In genomic region chr1:36295390-36295789, GRCh38 we compare ENCODE assay signal across 28 cellular contexts. TPM values are rescaled to one million over a fixed set of nuclear protein-coding genes. Genes with fewer than 3 reads are reported as not detected.
A peak's percentile ranks its signal among the peaks of the same experiment; 100 is the strongest.
DNase-seq lines count a peak whose midpoint lies in the region; ATAC-seq and TF ChIP-seq lines count a peak whose summit lies in the region.
"Had no signal": no experiment of that assay in that cellular context is flagged by ENCODE, and none has a peak within 500 bp of the region (broad histone marks: within the 10 kb centered on the region; RNA-seq: fewer than 3 reads in every experiment).

No MANE protein-coding gene starts in this region.

- POLR2A ChIA-PET in CD4-positive, alpha-beta memory T cell (lab: Charles Lee; ENCODE audit: partially characterized antibody), result no interaction called here
- POLR2A ChIA-PET in activated CD8-positive, alpha-beta T cell treated with anti-CD3 and anti-CD28 coated beads, Interleukin-2, amount 10 ng/mL, durations not matched to agents 7 days and 5 days (lab: Charles Lee), result no interaction called here
- POLR2A ChIA-PET in naive thymus-derived CD4-positive, alpha-beta T cell (lab: Charles Lee), result interaction anchor here (0.6 kb wide), 1 partner anchor 355 kb away, joined by 5 read pairs; no protein-coding TSS in a partner anchor

- no peak overlapping the region for H3K4me3 Mint-ChIP-seq in activated CD4-positive, alpha-beta T cell treated with anti-CD3 and anti-CD28 coated beads, Interleukin-2, amount 10 ng/mL, durations not matched to agents 24 days and 14 days
- H3K4me3 Mint-ChIP-seq in CD4-positive, alpha-beta memory T cell, result no peak overlapping the region
- no peak overlapping the region for H3K4me3 Mint-ChIP-seq in activated CD8-positive, alpha-beta T cell treated with anti-CD3 and anti-CD28 coated beads, Interleukin-2, amount 10 ng/mL, durations not matched to agents 7 days and 5 days
- no peak overlapping the region for H3K4me3 Mint-ChIP-seq in naive thymus-derived CD4-positive, alpha-beta T cell
- H3K4me3 Mint-ChIP-seq: CD4-positive, alpha-beta T cell; effector memory CD8-positive, alpha-beta T cell; HFFc6; neural crest cell had no signal

- H3K4me1 ChIP-seq in CD4-positive, alpha-beta memory T cell (ENCODE audit: insufficient read depth, low read length), result no peaks in the 10 kb centered on the region
- H3K4me1 ChIP-seq in naive thymus-derived CD4-positive, alpha-beta T cell (ENCODE audit: control insufficient read depth in 2 of 2, insufficient read depth in 2 of 2, low read length in 2 of 2), result no peaks in the 10 kb centered on the region
- H3K4me1 ChIP-seq in tibial artery, result peaks cover 0 to 19% (median 0%) of the 10 kb centered on the region in 4 donors
- H3K4me1 ChIP-seq: parathyroid adenoma had no signal

- no peaks in the 10 kb centered on the region for H3K27me3 ChIP-seq in CD4-positive, alpha-beta memory T cell (ENCODE audit: insufficient read depth, low read length)
- no peaks in the 10 kb centered on the region for H3K27me3 ChIP-seq in naive thymus-derived CD4-positive, alpha-beta T cell (ENCODE audit: control insufficient read depth in 2 of 2, insufficient read depth in 2 of 2, low read length in 2 of 2)
- H3K27me3 ChIP-seq in tibial artery, result no peaks in the 10 kb centered on the region
- H3K27me3 ChIP-seq: esophagus squamous epithelium, tibial nerve had no signal

- H3K9me3 Mint-ChIP-seq in activated CD4-positive, alpha-beta T cell treated with anti-CD3 and anti-CD28 coated beads, Interleukin-2, amount 10 ng/mL, durations not matched to agents 24 days and 14 days, result no peaks in the 10 kb centered on the region
- no peaks in the 10 kb centered on the region for H3K9me3 Mint-ChIP-seq in CD4-positive, alpha-beta memory T cell
- H3K9me3 Mint-ChIP-seq in activated CD8-positive, alpha-beta T cell treated with anti-CD3 and anti-CD28 coated beads, Interleukin-2, amount 10 ng/mL, durations not matched to agents 7 days and 5 days (ENCODE audit: insufficient read depth), result no peaks in the 10 kb centered on the region
- H3K9me3 Mint-ChIP-seq in naive thymus-derived CD4-positive, alpha-beta T cell, result peaks cover 0 to 2% (median 0%) of the 10 kb centered on the region in 11 donors
- H3K9me3 Mint-ChIP-seq: CD4-positive, alpha-beta T cell; effector memory CD8-positive, alpha-beta T cell; HFFc6; neural crest cell had no signal

- H3K36me3 ChIP-seq in CD4-positive, alpha-beta memory T cell (ENCODE audit: insufficient read depth, low read length), result peaks cover 62% of the 10 kb centered on the region
- H3K36me3 ChIP-seq in naive thymus-derived CD4-positive, alpha-beta T cell (ENCODE audit: control insufficient read depth in 2 of 3, insufficient read depth in 3 of 3, low read length in 3 of 3), result peaks cover 21 to 88% (median 22%) of the 10 kb centered on the region in 3 experiments
- peaks cover 66 to 95% (median 78%) of the 10 kb centered on the region in 3 donors for H3K36me3 ChIP-seq in tibial artery

- no peak overlapping the region for H3K27ac ChIP-seq in CD4-positive, alpha-beta memory T cell (ENCODE audit: low read depth, low read length)
- H3K27ac ChIP-seq in naive thymus-derived CD4-positive, alpha-beta T cell (ENCODE audit: low read depth, low read length), result no peak overlapping the region
- no peak overlapping the region for H3K27ac ChIP-seq in tibial artery
- H3K27ac ChIP-seq: esophagus squamous epithelium, parathyroid adenoma, tibial nerve, WERI-Rb-1 had no signal

- no peak overlapping the region for H3K4me3 ChIP-seq in CD4-positive, alpha-beta memory T cell (ENCODE audit: low read length in 2 of 2)
- H3K4me3 ChIP-seq in naive thymus-derived CD4-positive, alpha-beta T cell (ENCODE audit: low read length), result no peak overlapping the region
- H3K4me3 ChIP-seq in tibial artery, result no peak overlapping the region
- H3K4me3 ChIP-seq: esophagus squamous epithelium, tibial nerve had no signal

- H3K27me3 Mint-ChIP-seq in activated CD4-positive, alpha-beta T cell treated with anti-CD3 and anti-CD28 coated beads, Interleukin-2, amount 10 ng/mL, durations not matched to agents 24 days and 14 days, result no peaks in the 10 kb centered on the region
- H3K27me3 Mint-ChIP-seq in CD4-positive, alpha-beta memory T cell, result no peaks in the 10 kb centered on the region
- H3K27me3 Mint-ChIP-seq in activated CD8-positive, alpha-beta T cell treated with anti-CD3 and anti-CD28 coated beads, Interleukin-2, amount 10 ng/mL, durations not matched to agents 7 days and 5 days (ENCODE audit: low read depth), result no peaks in the 10 kb centered on the region
- no peaks in the 10 kb centered on the region for H3K27me3 Mint-ChIP-seq in naive thymus-derived CD4-positive, alpha-beta T cell
- H3K27me3 Mint-ChIP-seq: CD4-positive, alpha-beta T cell; effector memory CD8-positive, alpha-beta T cell had no signal

- H3K9me3 ChIP-seq in CD4-positive, alpha-beta memory T cell (ENCODE audit: control insufficient read depth in 1 of 2, low read length in 2 of 2), result no peaks in the 10 kb centered on the region
- H3K9me3 ChIP-seq in naive thymus-derived CD4-positive, alpha-beta T cell (ENCODE audit: control insufficient read depth in 2 of 3, low read length in 3 of 3), result no peaks in the 10 kb centered on the region
- no peaks in the 10 kb centered on the region for H3K9me3 ChIP-seq in tibial artery
- H3K9me3 ChIP-seq: esophagus squamous epithelium, tibial nerve had no signal

- CTCF ChIA-PET in CD4-positive, alpha-beta memory T cell (lab: Charles Lee; ENCODE audit: partially characterized antibody), result interaction anchor here (0.6 to 3.6 kb wide), 2 partner anchors 10 to 167 kb away, joined by 3 to 18 read pairs; no protein-coding TSS in a partner anchor
- CTCF ChIA-PET in activated CD8-positive, alpha-beta T cell treated with anti-CD3 and anti-CD28 coated beads, Interleukin-2, amount 10 ng/mL, durations not matched to agents 7 days and 5 days (lab: Charles Lee), result interaction anchor here (1.4 to 1.9 kb wide), 2 partner anchors 10 to 145 kb away, joined by 3 to 11 read pairs; no protein-coding TSS in a partner anchor
- CTCF ChIA-PET in naive thymus-derived CD4-positive, alpha-beta T cell (lab: Charles Lee), result interaction anchor here (1.3 kb wide), 1 partner anchor 10 kb away, joined by 6 read pairs; no protein-coding TSS in a partner anchor

- TF ChIP-seq CTCF in tibial artery (IDR thresholded peaks at IDR 0.05), result no peak

- ATAC-seq in activated CD8-positive, alpha-beta T cell treated with anti-CD3 and anti-CD28 coated beads, Interleukin-2, amount 10 ng/mL, durations not matched to agents 7 days and 5 days, result no peak
- ATAC-seq in naive thymus-derived CD4-positive, alpha-beta T cell, result no peak
- ATAC-seq in HG03108 (IDR thresholded peaks at IDR 0.05; ENCODE audit: unreplicated experiment) (no peak), HG02981 (IDR thresholded peaks at IDR 0.05; ENCODE audit: unreplicated experiment) (no peak)
- ATAC-seq: effector memory CD8-positive, alpha-beta T cell; sciatic nerve had no signal

- DNase-seq in activated CD4-positive, alpha-beta T cell treated with anti-CD3 and anti-CD28 coated beads, Interleukin-2, amount 10 ng/mL, durations not matched to agents 24 days and 14 days, result no peak
- no peak for DNase-seq in activated CD4-positive, alpha-beta T cell treated with anti-CD3 and anti-CD28 coated beads for 4 hours
- no peak for DNase-seq in CD4-positive, alpha-beta memory T cell
- no peak for DNase-seq in activated CD8-positive, alpha-beta T cell treated with anti-CD3 and anti-CD28 coated beads, Interleukin-2, amount 10 ng/mL, durations not matched to agents 7 days and 5 days
- DNase-seq in naive thymus-derived CD4-positive, alpha-beta T cell, result no peak
- no peak for DNase-seq in tibial artery
- DNase-seq: activated T-cell treated with anti-CD3 and anti-CD28 coated beads for 4 hours; CD4-positive, alpha-beta T cell; cortex of kidney; DMS 273 treated with DMSO at 0.1 percent for 48 hours; effector memory CD8-positive, alpha-beta T cell; esophagus squamous epithelium; foreskin melanocyte; HFFc6; NCI-H1694; NCI-H2171 treated with DMSO at 0.1 percent for 48 hours; NCI-H524; SHP77; stimulated activated naive CD4-positive, alpha-beta T cell treated with Interleukin-2 at 50 U/mL for 16 hours; T-helper 9 cell; WERI-Rb-1 had no signal

- peaks cover 66% of the 10 kb centered on the region for H3K36me3 Mint-ChIP-seq in activated CD4-positive, alpha-beta T cell treated with anti-CD3 and anti-CD28 coated beads, Interleukin-2, amount 10 ng/mL, durations not matched to agents 24 days and 14 days (ENCODE audit: low read depth)
- peaks cover 41 to 78% of the 10 kb centered on the region in 2 donors for H3K36me3 Mint-ChIP-seq in CD4-positive, alpha-beta memory T cell
- H3K36me3 Mint-ChIP-seq in activated CD8-positive, alpha-beta T cell treated with anti-CD3 and anti-CD28 coated beads, Interleukin-2, amount 10 ng/mL, durations not matched to agents 7 days and 5 days (ENCODE audit: low read depth), result peaks cover 61% of the 10 kb centered on the region
- peaks cover 4 to 45% (median 21%) of the 10 kb centered on the region in 5 donors for H3K36me3 Mint-ChIP-seq in naive thymus-derived CD4-positive, alpha-beta T cell

- intact Hi-C loops in activated CD4-positive, alpha-beta T cell treated with anti-CD3 and anti-CD28 coated beads, Interleukin-2, amount 10 ng/mL, durations not matched to agents 24 days and 14 days (cut with micrococcal nuclease), result no loop called here
- intact Hi-C loops in CD4-positive, alpha-beta memory T cell (cut with micrococcal nuclease), result no loop called here
- intact Hi-C loops in naive thymus-derived CD4-positive, alpha-beta T cell (cut with micrococcal nuclease), result no loop called here
- intact Hi-C loops in tibial artery (cut with DNase I; ENCODE audit: low total_unique reads), result no loop called here

- peak overlapping the region; percentile 5 for H3K27ac Mint-ChIP-seq in activated CD4-positive, alpha-beta T cell treated with anti-CD3 and anti-CD28 coated beads, Interleukin-2, amount 10 ng/mL, durations not matched to agents 24 days and 14 days
- H3K27ac Mint-ChIP-seq in CD4-positive, alpha-beta memory T cell, result peak overlapping the region in 4 of 7 donors; percentile 13 to 81 (median 56)
- H3K27ac Mint-ChIP-seq in activated CD8-positive, alpha-beta T cell treated with anti-CD3 and anti-CD28 coated beads, Interleukin-2, amount 10 ng/mL, durations not matched to agents 7 days and 5 days, result peak overlapping the region; percentile 18
- peak overlapping the region in 5 of 9 donors; percentile 6 to 73 (median 43) for H3K27ac Mint-ChIP-seq in naive thymus-derived CD4-positive, alpha-beta T cell
- H3K27ac Mint-ChIP-seq: CD4-positive, alpha-beta T cell; effector memory CD8-positive, alpha-beta T cell; HFFc6 had no signal

- peaks cover 13% of the 10 kb centered on the region for H3K4me1 Mint-ChIP-seq in activated CD4-positive, alpha-beta T cell treated with anti-CD3 and anti-CD28 coated beads, Interleukin-2, amount 10 ng/mL, durations not matched to agents 24 days and 14 days
- H3K4me1 Mint-ChIP-seq in CD4-positive, alpha-beta memory T cell, result peaks cover 0 to 9% (median 3%) of the 10 kb centered on the region in 4 donors
- peaks cover under 1% of the 10 kb centered on the region for H3K4me1 Mint-ChIP-seq in activated CD8-positive, alpha-beta T cell treated with anti-CD3 and anti-CD28 coated beads, Interleukin-2, amount 10 ng/mL, durations not matched to agents 7 days and 5 days (ENCODE audit: low read depth)
- peaks cover 0 to 8% (median 4%) of the 10 kb centered on the region in 7 donors for H3K4me1 Mint-ChIP-seq in naive thymus-derived CD4-positive, alpha-beta T cell

RNA-seq across cellular contexts. Expression of gene SH3D21, which starts 10.8 kb away (rescaled TPM):
- 17.0 and 19.4 TPM in 2 replicates for total RNA-seq in activated CD4-positive, alpha-beta T cell treated with anti-CD3 and anti-CD28 coated beads, Interleukin-2, amount 10 ng/mL, durations not matched to agents 24 days and 14 days
- 1 to 10 TPM; 3.2 to 3.3 TPM for total RNA-seq in CD4-positive, alpha-beta memory T cell
- polyA plus RNA-seq in CD4-positive, alpha-beta memory T cell, result not detected
- 10 to 100 TPM; 14.6 to 15.3 TPM for total RNA-seq in activated CD8-positive, alpha-beta T cell treated with anti-CD3 and anti-CD28 coated beads, Interleukin-2, amount 10 ng/mL, durations not matched to agents 7 days and 5 days
- total RNA-seq in naive thymus-derived CD4-positive, alpha-beta T cell, result 10 to 100 TPM in 1 of 5 experiments, 1 to 10 TPM in 4; 2.7 to 21.7 (median 3.1) TPM
- polyA plus RNA-seq in naive thymus-derived CD4-positive, alpha-beta T cell, result under 1 TPM; 0.17 to 0.37 TPM
- total RNA-seq: A172 had no signal

RNA-seq across cellular contexts. Expression of gene EVA1B, which starts 28.1 kb away (rescaled TPM):
- 7.5 and 9.0 TPM in 2 replicates for total RNA-seq in activated CD4-positive, alpha-beta T cell treated with anti-CD3 and anti-CD28 coated beads, Interleukin-2, amount 10 ng/mL, durations not matched to agents 24 days and 14 days
- total RNA-seq in CD4-positive, alpha-beta memory T cell, result 1 to 10 TPM; 6.3 to 7.3 TPM
- polyA plus RNA-seq in CD4-positive, alpha-beta memory T cell, result 1 to 10 TPM; 5.2 to 8.1 TPM
- total RNA-seq in activated CD8-positive, alpha-beta T cell treated with anti-CD3 and anti-CD28 coated beads, Interleukin-2, amount 10 ng/mL, durations not matched to agents 7 days and 5 days, result 10 to 100 TPM; 12.3 to 13.3 TPM
- 10 to 100 TPM in 1 of 5 experiments, 1 to 10 TPM in 4; 1.5 to 12.5 (median 2.2) TPM for total RNA-seq in naive thymus-derived CD4-positive, alpha-beta T cell
- polyA plus RNA-seq in naive thymus-derived CD4-positive, alpha-beta T cell, result under 1 TPM; 0.43 to 0.66 TPM

Comparison
In these comparisons a context has a peak if more than half of its experiments do, and no peak if none do; other contexts are left out.
1. H3K27ac Mint-ChIP-seq: peak in every context shown above with its lines; median percentile 56 in CD4-positive, alpha-beta memory T cell; 43 in naive thymus-derived CD4-positive, alpha-beta T cell; 18 in activated CD8-positive, alpha-beta T cell treated with anti-CD3 and anti-CD28 coated beads, Interleukin-2, amount 10 ng/mL, durations not matched to agents 7 days and 5 days; 5 in activated CD4-positive, alpha-beta T cell treated with anti-CD3 and anti-CD28 coated beads, Interleukin-2, amount 10 ng/mL, durations not matched to agents 24 days and 14 days.